ENCODE assay signal across 33 cellular contexts in the genomic region with DNA sequence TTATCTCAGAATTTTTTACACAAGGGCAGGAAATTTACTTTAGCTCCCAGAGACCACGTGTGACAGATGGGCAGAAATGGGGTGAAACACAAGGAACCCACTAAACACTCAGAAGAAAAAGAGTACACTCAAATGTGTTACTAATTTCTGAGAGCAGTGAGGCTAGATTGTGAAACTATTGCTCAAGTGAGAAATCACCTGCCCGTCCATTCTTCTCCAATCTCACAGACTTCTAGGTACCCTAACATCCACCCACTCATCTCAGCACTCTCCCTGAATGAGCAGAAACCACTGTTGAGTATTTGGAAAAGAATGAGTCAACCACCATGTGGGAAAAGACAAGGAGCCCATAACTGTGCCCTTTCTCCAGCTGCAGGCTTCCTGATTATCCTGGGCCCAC.
DNase-seq lines count a peak whose midpoint lies in the region; ATAC-seq, FAIRE-seq and TF ChIP-seq lines count a peak whose summit lies in the region.
"Had no signal": no experiment of that assay in that cellular context is flagged by ENCODE, and none has a peak within 500 bp of the region (broad histone marks: within the 10 kb centered on the region; RNA-seq: fewer than 3 reads in every experiment).

No MANE protein-coding gene starts in this region.

- no peak overlapping the region for H2AFZ ChIP-seq in OCI-LY3 (ENCODE audit: low read depth, low read length)

- H3K9ac ChIP-seq in OCI-LY3 (ENCODE audit: low read length), result no peak overlapping the region

- CTCF ChIA-PET in activated CD8-positive, alpha-beta memory T cell treated with anti-CD3 and anti-CD28 coated beads, Interleukin-2, amount 10 ng/mL, durations not matched to agents 7 days and 5 days (lab: Charles Lee), result no interaction called here

- FAIRE-seq in urothelium cell line (lab: Jason Lieb, UNC), result no peak
- FAIRE-seq: GM12891, kidney had no signal

- H3K4me1 Mint-ChIP-seq in immature natural killer cell, result peaks cover 42 to 44% of the 10 kb centered on the region in 2 donors
- H3K4me1 Mint-ChIP-seq in activated CD8-positive, alpha-beta memory T cell treated with anti-CD3 and anti-CD28 coated beads, Interleukin-2, amount 10 ng/mL, durations not matched to agents 7 days and 5 days, result no peaks in the 10 kb centered on the region
- H3K4me1 Mint-ChIP-seq: activated B cell treated with CpG ODN at 0.5 μM for 24 hours; activated naive CD8-positive, alpha-beta T cell treated with anti-CD3 and anti-CD28 coated beads for 36 hours; central memory CD8-positive, alpha-beta T cell; endodermal cell; nephron progenitor cell had no signal

- no peaks in the 10 kb centered on the region for H3K27me3 ChIP-seq in OCI-LY3 (ENCODE audit: low read depth, low read length)
- H3K27me3 ChIP-seq in ascending aorta, result no peaks in the 10 kb centered on the region
- H3K27me3 ChIP-seq: BE2C, vagina had no signal

- intact Hi-C loops in ascending aorta (cut with DNase I), result no loop called here

- no peak for ATAC-seq in activated CD8-positive, alpha-beta memory T cell treated with anti-CD3 and anti-CD28 coated beads, Interleukin-2, amount 10 ng/mL, durations not matched to agents 7 days and 5 days
- ATAC-seq: CD8-positive, alpha-beta T cell; esophagus mucosa had no signal

- H3K27ac Mint-ChIP-seq in immature natural killer cell, result peak overlapping the region in 4 of 6 donors; percentile 77 to 91 (median 81)
- H3K27ac Mint-ChIP-seq in activated CD8-positive, alpha-beta memory T cell treated with anti-CD3 and anti-CD28 coated beads, Interleukin-2, amount 10 ng/mL, durations not matched to agents 7 days and 5 days, result no peak overlapping the region
- H3K27ac Mint-ChIP-seq: activated B cell treated with CpG ODN at 0.5 μM for 24 hours; activated naive CD8-positive, alpha-beta T cell treated with anti-CD3 and anti-CD28 coated beads for 36 hours; activated T-cell treated with anti-CD3 and anti-CD28 coated beads, Interleukin-2, amount 50 U/mL, for 24 hours; dendritic cell treated with granulocyte-macrophage colony-stimulating factor and Interleukin-4, amounts not matched to agents 40 ng/mL and 50 ng/mL, for 4 days; endodermal cell; stimulated activated naive CD8-positive, alpha-beta T cell treated with anti-CD3 and anti-CD28 coated beads, Interleukin-15, Interleukin-2, amounts not matched to agents 100 ng/mL and 50 ng/mL, for 24 hours had no signal

- no peak for TF ChIP-seq CTCF in GM12865 (IDR thresholded peaks at IDR 0.05; ENCODE audit: insufficient read depth, low read depth, low read length, missing control alignments)
- TF ChIP-seq CTCF in OCI-LY3 (IDR thresholded peaks at IDR 0.05; ENCODE audit: low read depth, low read length), result no peak
- no peak for TF ChIP-seq CTCF in ascending aorta (IDR thresholded peaks at IDR 0.05)

- peaks cover 0 to 3% (median 0%) of the 10 kb centered on the region in 3 donors for H3K27me3 Mint-ChIP-seq in immature natural killer cell (ENCODE audit: low read depth in 3 of 3)
- no peaks in the 10 kb centered on the region for H3K27me3 Mint-ChIP-seq in activated CD8-positive, alpha-beta memory T cell treated with anti-CD3 and anti-CD28 coated beads, Interleukin-2, amount 10 ng/mL, durations not matched to agents 7 days and 5 days
- H3K27me3 Mint-ChIP-seq: activated B cell treated with CpG ODN at 0.5 μM for 24 hours; activated naive CD8-positive, alpha-beta T cell treated with anti-CD3 and anti-CD28 coated beads for 36 hours; activated T-cell treated with anti-CD3 and anti-CD28 coated beads, Interleukin-2, amount 50 U/mL, for 24 hours; central memory CD8-positive, alpha-beta T cell; dendritic cell treated with granulocyte-macrophage colony-stimulating factor and Interleukin-4, amounts not matched to agents 40 ng/mL and 50 ng/mL, for 4 days; stimulated activated naive CD8-positive, alpha-beta T cell treated with anti-CD3 and anti-CD28 coated beads, Interleukin-15, Interleukin-2, amounts not matched to agents 100 ng/mL and 50 ng/mL, for 24 hours had no signal

- H3K36me3 ChIP-seq in OCI-LY3 (replicated peaks; ENCODE audit: low read depth, low read length) (peaks cover 4% of the 10 kb centered on the region), ascending aorta (no peaks in the 10 kb centered on the region)
- H3K36me3 ChIP-seq: BE2C, HAP-1, thoracic aorta, vagina had no signal

- 0 out of 2 replicates have a peak overlapping the region, but pooled peaks have one; percentile 10 for H3K4me2 ChIP-seq in OCI-LY3 (ENCODE audit: low read length)

- H3K4me1 ChIP-seq in OCI-LY3 (ENCODE audit: low read length) (peaks cover 19% of the 10 kb centered on the region), ascending aorta (no peaks in the 10 kb centered on the region)
- H3K4me1 ChIP-seq: BE2C, HAP-1, vagina had no signal

- peak overlapping the region in 3 of 5 donors; percentile 33 to 57 (median 33) for H3K4me3 Mint-ChIP-seq in immature natural killer cell
- no peak overlapping the region for H3K4me3 Mint-ChIP-seq in activated CD8-positive, alpha-beta memory T cell treated with anti-CD3 and anti-CD28 coated beads, Interleukin-2, amount 10 ng/mL, durations not matched to agents 7 days and 5 days
- H3K4me3 Mint-ChIP-seq: activated B cell treated with CpG ODN at 0.5 μM for 24 hours; activated naive CD8-positive, alpha-beta T cell treated with anti-CD3 and anti-CD28 coated beads for 36 hours; activated T-cell treated with anti-CD3 and anti-CD28 coated beads, Interleukin-2, amount 50 U/mL, for 24 hours; CD8-positive, alpha-beta T cell; central memory CD8-positive, alpha-beta T cell; dendritic cell treated with granulocyte-macrophage colony-stimulating factor and Interleukin-4, amounts not matched to agents 40 ng/mL and 50 ng/mL, for 4 days; endodermal cell; nephron progenitor cell; stimulated activated naive CD8-positive, alpha-beta T cell treated with anti-CD3 and anti-CD28 coated beads, Interleukin-15, Interleukin-2, amounts not matched to agents 100 ng/mL and 50 ng/mL, for 24 hours had no signal

- H3K4me3 ChIP-seq in GM12865 (ENCODE audit: low read depth, low read length) (no peak overlapping the region), OCI-LY3 (ENCODE audit: low read length) (no peak overlapping the region), skeletal muscle cell (ENCODE audit: low read depth, low read length) (no peak overlapping the region), ascending aorta (no peak overlapping the region)
- H3K4me3 ChIP-seq: HAP-1, SK-N-MC, thoracic aorta, vagina had no signal

- H3K79me2 ChIP-seq in OCI-LY3 (ENCODE audit: low read length), result no peaks in the 10 kb centered on the region

- peaks cover 17% of the 10 kb centered on the region; the same call in 1 of the 2 replicates for H3K9me3 ChIP-seq in OCI-LY3 (ENCODE audit: insufficient read depth, low read length)
- H3K9me3 ChIP-seq in ascending aorta, result no peaks in the 10 kb centered on the region
- H3K9me3 ChIP-seq: BE2C, HAP-1, thoracic aorta, vagina had no signal

- H3K9me3 Mint-ChIP-seq in immature natural killer cell, result peaks cover 6 to 32% (median 18%) of the 10 kb centered on the region in 6 donors
- H3K9me3 Mint-ChIP-seq in activated CD8-positive, alpha-beta memory T cell treated with anti-CD3 and anti-CD28 coated beads, Interleukin-2, amount 10 ng/mL, durations not matched to agents 7 days and 5 days (ENCODE audit: low read depth), result peaks cover 19% of the 10 kb centered on the region

- H3K27ac ChIP-seq in OCI-LY3 (ENCODE audit: low read length), result no peak overlapping the region
- H3K27ac ChIP-seq in ascending aorta, result no peak overlapping the region
- H3K27ac ChIP-seq: SK-N-MC, thoracic aorta, vagina had no signal

- DNase-seq in GM12865 (ENCODE audit: low read depth) (peak; percentile 26), immature natural killer cell (no peak), skeletal muscle cell (ENCODE audit: low read depth) (peak; percentile 2), urothelium cell line (ENCODE audit: low spot score) (no peak), ascending aorta (ENCODE audit: low spot score in 2 of 2) (no peak), dermis blood vessel endothelial cell (no peak)
- no peak for DNase-seq in activated CD8-positive, alpha-beta memory T cell treated with anti-CD3 and anti-CD28 coated beads, Interleukin-2, amount 10 ng/mL, durations not matched to agents 7 days and 5 days
- DNase-seq: activated B cell treated with CpG ODN at 0.5 μM for 24 hours; activated CD4-positive, alpha-beta T cell treated with anti-CD3 and anti-CD28 coated beads, Interleukin-2, amount 50 U/mL, for 1 hour; activated effector memory CD4-positive, alpha-beta T cell treated with anti-CD3 and anti-CD28 coated beads, Interleukin-2, amount 50 U/mL, for 16 hours; activated naive CD8-positive, alpha-beta T cell treated with anti-CD3 and anti-CD28 coated beads for 36 hours; activated T-cell treated with anti-CD3 and anti-CD28 coated beads, Interleukin-2, amount 50 U/mL, for 24 hours; BE2C; CD8-positive, alpha-beta T cell; endodermal cell; IMR-90; kidney; NCI-H1694; NCI-H2171 treated with DMSO at 0.1 percent for 48 hours; NCI-H524; nephron progenitor cell; retina; stimulated activated CD4-positive, alpha-beta T cell treated with anti-CD3 and anti-CD28 coated beads, Interleukin-2, amount 100 ng/mL, for 24 hours had no signal

- H3K36me3 Mint-ChIP-seq in immature natural killer cell, result peaks cover 7 to 10% (median 8%) of the 10 kb centered on the region in 3 donors
- no peaks in the 10 kb centered on the region for H3K36me3 Mint-ChIP-seq in activated CD8-positive, alpha-beta memory T cell treated with anti-CD3 and anti-CD28 coated beads, Interleukin-2, amount 10 ng/mL, durations not matched to agents 7 days and 5 days
- H3K36me3 Mint-ChIP-seq: activated naive CD8-positive, alpha-beta T cell treated with anti-CD3 and anti-CD28 coated beads for 36 hours; CD8-positive, alpha-beta T cell had no signal

- no peaks in the 10 kb centered on the region for H4K20me1 ChIP-seq in OCI-LY3 (ENCODE audit: insufficient read depth, low read length)

Comparison
In these comparisons a context has a peak if more than half of its experiments do, and no peak if none do; other contexts are left out.
1. DNase-seq: peak in GM12865 (single experiment) and skeletal muscle cell (single experiment); none in immature natural killer cell (0 of 3), urothelium cell line (single experiment), ascending aorta (0 of 2), activated CD8-positive, alpha-beta memory T cell treated with anti-CD3 and anti-CD28 coated beads, Interleukin-2, amount 10 ng/mL, durations not matched to agents 7 days and 5 days (single experiment) and dermis blood vessel endothelial cell (single experiment).